In the genomic region with DNA sequence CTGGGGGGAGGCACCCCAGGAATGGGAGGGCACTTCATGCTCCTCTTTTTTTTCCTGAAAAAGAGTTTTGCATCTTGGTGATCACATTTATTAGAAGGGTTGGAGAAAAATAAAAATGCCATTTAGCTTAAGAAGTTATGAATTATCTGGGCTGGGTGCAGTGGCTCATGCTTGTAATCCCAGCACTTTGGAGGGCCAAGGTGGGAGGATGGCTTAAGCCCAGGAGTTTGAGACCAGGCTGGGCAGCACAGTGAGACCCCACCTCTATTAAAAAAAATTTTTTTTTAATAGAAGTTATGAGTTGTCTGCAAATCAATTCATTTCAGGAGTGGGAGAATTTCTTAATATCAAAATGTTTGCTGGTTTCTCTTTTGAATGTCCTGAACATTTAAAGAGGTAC, we compare ENCODE assay signal across 11 cellular contexts.
"Had no signal": no experiment of that assay in that cellular context is flagged by ENCODE, and none has a peak within 500 bp of the region (broad histone marks: within the 10 kb centered on the region; RNA-seq: fewer than 3 reads in every experiment).

No MANE protein-coding gene starts in this region.

- H3K9me3 ChIP-seq: HAP-1 had no signal

- H3K27ac Mint-ChIP-seq: GM23338, H9, HFFc6 had no signal

- H3K9me3 Mint-ChIP-seq: GM23338, H9, HFFc6 had no signal

- H3K4me1 ChIP-seq: HAP-1 had no signal

- ATAC-seq: GM23338, HCT116 had no signal

- H3K36me3 ChIP-seq: HAP-1 had no signal

- FAIRE-seq: H1, H54 had no signal

- H3K4me3 Mint-ChIP-seq: GM23338, H9, HFFc6 had no signal

- H3K4me3 ChIP-seq: GM23248, GM23338, HAP-1 had no signal

- DNase-seq: GM23248, GOT3, H7, H9, HCEC 1CT, HFFc6 had no signal

- H3K4me1 Mint-ChIP-seq: GM23338, H9 had no signal

- H3K27ac ChIP-seq: GM23248 had no signal
